Comparison of ENCODE assay signal across 1 cellular context in genomic region chr15:34365073-34365825, GRCh38.
TF ChIP-seq lines count a peak whose summit lies in the region.

No MANE protein-coding gene starts in this region.

TF ChIP-seq in HCT116, 20 proteins besides CTCF, POLR2A, EP300 and RAD21:
- TF ChIP-seq SRF (IDR thresholded peaks at IDR 0.05; ENCODE audit: low read depth): no peak
- TF ChIP-seq ZNF274 (IDR thresholded peaks at IDR 0.05; ENCODE audit: low read depth, low read length): no peak
- no peak for TF ChIP-seq POLR2AphosphoS5 (IDR thresholded peaks at IDR 0.05; ENCODE audit: low read depth, low read length)
- no peak for TF ChIP-seq TCF7L2 (IDR thresholded peaks at IDR 0.05; ENCODE audit: borderline replicate concordance, extremely low read depth, insufficient read depth, insufficient read length)
- TF ChIP-seq SP1 (IDR thresholded peaks at IDR 0.05; ENCODE audit: low read depth): no peak
- TF ChIP-seq CBX3 (IDR thresholded peaks at IDR 0.05; ENCODE audit: low read depth): no peak
- TF ChIP-seq EZH2phosphoT487 (IDR thresholded peaks at IDR 0.05; ENCODE audit: borderline replicate concordance): no peak
- TF ChIP-seq ATF3 (IDR thresholded peaks at IDR 0.05): no peak
- no peak for TF ChIP-seq EGR1 (IDR thresholded peaks at IDR 0.05; ENCODE audit: low read depth)
- no peak for TF ChIP-seq JUND (IDR thresholded peaks at IDR 0.05)
- no peak for TF ChIP-seq CEBPB (IDR thresholded peaks at IDR 0.05; ENCODE audit: low read depth)
- TF ChIP-seq YY1 (IDR thresholded peaks at IDR 0.05; ENCODE audit: extremely low read depth, insufficient replicate concordance, low read depth, low read length): no peak
- no peak for TF ChIP-seq MAX (IDR thresholded peaks at IDR 0.05)
- no peak for TF ChIP-seq SIN3A (IDR thresholded peaks at IDR 0.05; ENCODE audit: low read depth)
- no peak for TF ChIP-seq FOSL1 (IDR thresholded peaks at IDR 0.05; ENCODE audit: low read depth)
- TF ChIP-seq, protein P1, sequence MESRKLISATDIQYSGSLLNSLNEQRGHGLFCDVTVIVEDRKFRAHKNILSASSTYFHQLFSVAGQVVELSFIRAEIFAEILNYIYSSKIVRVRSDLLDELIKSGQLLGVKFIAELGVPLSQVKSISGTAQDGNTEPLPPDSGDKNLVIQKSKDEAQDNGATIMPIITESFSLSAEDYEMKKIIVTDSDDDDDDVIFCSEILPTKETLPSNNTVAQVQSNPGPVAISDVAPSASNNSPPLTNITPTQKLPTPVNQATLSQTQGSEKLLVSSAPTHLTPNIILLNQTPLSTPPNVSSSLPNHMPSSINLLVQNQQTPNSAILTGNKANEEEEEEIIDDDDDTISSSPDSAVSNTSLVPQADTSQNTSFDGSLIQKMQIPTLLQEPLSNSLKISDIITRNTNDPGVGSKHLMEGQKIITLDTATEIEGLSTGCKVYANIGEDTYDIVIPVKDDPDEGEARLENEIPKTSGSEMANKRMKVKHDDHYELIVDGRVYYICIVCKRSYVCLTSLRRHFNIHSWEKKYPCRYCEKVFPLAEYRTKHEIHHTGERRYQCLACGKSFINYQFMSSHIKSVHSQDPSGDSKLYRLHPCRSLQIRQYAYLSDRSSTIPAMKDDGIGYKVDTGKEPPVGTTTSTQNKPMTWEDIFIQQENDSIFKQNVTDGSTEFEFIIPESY (IDR thresholded peaks at IDR 0.05; ENCODE audit: extremely low read depth, insufficient replicate concordance, low read length): no peak
- no peak for TF ChIP-seq EZH2 (IDR thresholded peaks at IDR 0.05)
